8 cellular contexts compared by ENCODE assay signal in the genomic region with DNA sequence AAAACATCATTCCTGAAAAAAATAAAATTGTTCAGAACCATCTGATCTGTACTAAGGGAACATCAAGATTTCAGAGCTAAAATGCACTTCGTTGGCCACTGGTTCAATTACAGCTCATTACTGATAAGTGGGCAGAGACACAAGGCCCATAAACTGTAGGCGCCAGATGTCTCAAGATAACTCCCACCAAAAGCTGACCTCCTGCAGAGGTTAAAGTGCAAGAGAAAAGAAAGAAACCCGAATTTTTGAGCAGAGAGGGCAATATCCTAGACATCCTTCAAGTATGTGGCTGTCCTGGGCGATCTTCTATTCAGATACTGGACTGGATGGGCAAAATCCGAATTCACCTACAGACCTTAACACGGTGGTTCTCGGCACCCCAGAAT. TPM values are rescaled to one million over a fixed set of nuclear protein-coding genes. Genes with fewer than 3 reads are reported as not detected.
DNase-seq lines count a peak whose midpoint lies in the region; ATAC-seq and TF ChIP-seq lines count a peak whose summit lies in the region.

No MANE protein-coding gene starts in this region.

- peak overlapping the region; percentile 98 for H3K27ac Mint-ChIP-seq in activated T-helper 2 cell treated with anti-CD3 and anti-CD28 coated beads, Interferon-gamma antibody, Interleukin-2, Interleukin-4, amounts not matched to agents 10 μg/mL and 5 μg/mL and 100 μg/mL, durations not matched to agents 14 hours and 24 hours and 36 hours
- peak overlapping the region; percentile 97 to 100 (median 100) for H3K27ac Mint-ChIP-seq in immature natural killer cell

- H3K4me1 ChIP-seq in cardiac muscle cell (ENCODE audit: low read depth) (no peaks in the 10 kb centered on the region), suprapubic skin (peaks cover 22% of the 10 kb centered on the region)

- H3K36me3 ChIP-seq in cardiac muscle cell = no peaks in the 10 kb centered on the region
- no peaks in the 10 kb centered on the region for H3K36me3 ChIP-seq in suprapubic skin

- no peak for TF ChIP-seq POLR2A in suprapubic skin (IDR thresholded peaks at IDR 0.05)

- DNase-seq in cardiac muscle cell (ENCODE audit: low read depth in 1 of 2, low spot score in 1 of 2) (peak in 1 of 2 donors; percentile 1), left ventricle myocardium superior (no peak), immature natural killer cell (no peak), suprapubic skin (ENCODE audit: low spot score in 2 of 2) (no peak), T1000 (lab: John Stamatoyannopoulos, UW) (no peak), middle frontal gyrus (ENCODE audit: extremely low spot score, low spot score) (no peak)
- no peak for DNase-seq in activated T-helper 2 cell treated with anti-CD3 and anti-CD28 coated beads, Interferon-gamma antibody, Interleukin-2, Interleukin-4, amounts not matched to agents 10 μg/mL and 5 μg/mL and 100 μg/mL, durations not matched to agents 14 hours and 24 hours and 36 hours (ENCODE audit: low spot score)

- ATAC-seq in left ventricle myocardium superior (no peak), GM18519 (IDR thresholded peaks at IDR 0.05; ENCODE audit: low FRiP score, unreplicated experiment) (no peak)

- intact Hi-C loops in left ventricle myocardium superior (cut with micrococcal nuclease) = no loop called here
- intact Hi-C loops in activated T-helper 2 cell treated with anti-CD3 and anti-CD28 coated beads, Interferon-gamma antibody, Interleukin-2, Interleukin-4, amounts not matched to agents 10 μg/mL and 5 μg/mL and 100 μg/mL, durations not matched to agents 14 hours and 24 hours and 36 hours (cut with micrococcal nuclease) = loop anchor here (2.0 to 5.0 kb wide), 8 partner anchors 42 to 1308 kb away; partner anchors contain the start of gene PIGA

- no peak for TF ChIP-seq EP300 in suprapubic skin (IDR thresholded peaks at IDR 0.05)

- no peaks in the 10 kb centered on the region for H3K9me3 ChIP-seq in cardiac muscle cell (ENCODE audit: low read depth)
- H3K9me3 ChIP-seq in suprapubic skin = no peaks in the 10 kb centered on the region

- 21% methylated on average over 7 of the region's 7 CpGs for WGBS in suprapubic skin

- H3K4me3 ChIP-seq in cardiac muscle cell (peak overlapping the region; percentile 45), suprapubic skin (peak overlapping the region; percentile 61)

- H3K27ac ChIP-seq in cardiac muscle cell (peak overlapping the region; percentile 11), suprapubic skin (peak overlapping the region; percentile 88)

- H3K27me3 ChIP-seq in cardiac muscle cell (no peaks in the 10 kb centered on the region), suprapubic skin (no peaks in the 10 kb centered on the region)

- peaks cover 7% of the 10 kb centered on the region for H3K36me3 Mint-ChIP-seq in activated T-helper 2 cell treated with anti-CD3 and anti-CD28 coated beads, Interferon-gamma antibody, Interleukin-2, Interleukin-4, amounts not matched to agents 10 μg/mL and 5 μg/mL and 100 μg/mL, durations not matched to agents 14 hours and 24 hours and 36 hours (ENCODE audit: low read depth)
- no peaks in the 10 kb centered on the region for H3K36me3 Mint-ChIP-seq in immature natural killer cell

- peaks cover 22% of the 10 kb centered on the region for H3K4me1 Mint-ChIP-seq in activated T-helper 2 cell treated with anti-CD3 and anti-CD28 coated beads, Interferon-gamma antibody, Interleukin-2, Interleukin-4, amounts not matched to agents 10 μg/mL and 5 μg/mL and 100 μg/mL, durations not matched to agents 14 hours and 24 hours and 36 hours (ENCODE audit: low read depth)
- H3K4me1 Mint-ChIP-seq in immature natural killer cell = peaks cover 24 to 30% of the 10 kb centered on the region in 2 donors

- H3K27me3 Mint-ChIP-seq in activated T-helper 2 cell treated with anti-CD3 and anti-CD28 coated beads, Interferon-gamma antibody, Interleukin-2, Interleukin-4, amounts not matched to agents 10 μg/mL and 5 μg/mL and 100 μg/mL, durations not matched to agents 14 hours and 24 hours and 36 hours (ENCODE audit: low read depth) = peaks cover 3% of the 10 kb centered on the region
- H3K27me3 Mint-ChIP-seq in immature natural killer cell (ENCODE audit: low read depth in 3 of 3) = peaks cover 8 to 12% (median 9%) of the 10 kb centered on the region in 3 donors

- peak overlapping the region; percentile 98 for H3K4me3 Mint-ChIP-seq in activated T-helper 2 cell treated with anti-CD3 and anti-CD28 coated beads, Interferon-gamma antibody, Interleukin-2, Interleukin-4, amounts not matched to agents 10 μg/mL and 5 μg/mL and 100 μg/mL, durations not matched to agents 14 hours and 24 hours and 36 hours (ENCODE audit: low read depth)
- peak overlapping the region; percentile 92 to 99 (median 98) for H3K4me3 Mint-ChIP-seq in immature natural killer cell

- no peak for TF ChIP-seq CTCF in cardiac muscle cell (IDR thresholded peaks at IDR 0.05; ENCODE audit: low read depth, low read length)
- TF ChIP-seq CTCF in suprapubic skin (IDR thresholded peaks at IDR 0.05) = no peak

- H3K9me3 Mint-ChIP-seq in activated T-helper 2 cell treated with anti-CD3 and anti-CD28 coated beads, Interferon-gamma antibody, Interleukin-2, Interleukin-4, amounts not matched to agents 10 μg/mL and 5 μg/mL and 100 μg/mL, durations not matched to agents 14 hours and 24 hours and 36 hours = no peaks in the 10 kb centered on the region
- H3K9me3 Mint-ChIP-seq in immature natural killer cell = no peaks in the 10 kb centered on the region

RNA-seq across cellular contexts. Expression of gene GEMIN8, which starts 0.7 kb away (rescaled TPM):
- total RNA-seq in cardiac muscle cell (20.5 and 41.6 TPM in 2 replicates), left ventricle myocardium superior (8.3 TPM), suprapubic skin (10 to 100 TPM; 19.2 to 36.2 (median 22.3) TPM)
- polyA plus RNA-seq in cardiac muscle cell (19.5 and 28.3 TPM in 2 replicates), immature natural killer cell (10 to 100 TPM; 13.6 to 27.3 (median 20.3) TPM)
- 12.6 and 14.0 TPM in 2 replicates for total RNA-seq in activated T-helper 2 cell treated with anti-CD3 and anti-CD28 coated beads, Interferon-gamma antibody, Interleukin-2, Interleukin-4, amounts not matched to agents 10 μg/mL and 5 μg/mL and 100 μg/mL, durations not matched to agents 14 hours and 24 hours and 36 hours
